ENCODE assay signal across 22 cellular contexts in genomic region chr4:26000274-26000950, GRCh38.
A peak's percentile ranks its signal among the peaks of the same experiment; 100 is the strongest.
DNase-seq lines count a peak whose midpoint lies in the region; ATAC-seq and TF ChIP-seq lines count a peak whose summit lies in the region.
"Had no signal": no experiment of that assay in that cellular context is flagged by ENCODE, and none has a peak within 500 bp of the region (broad histone marks: within the 10 kb centered on the region; RNA-seq: fewer than 3 reads in every experiment).

No MANE protein-coding gene starts in this region.

- H3K79me1 ChIP-seq in neuronal stem cell (ENCODE audit: low read depth, low read length): no peaks in the 10 kb centered on the region

- H3K23ac ChIP-seq in neuronal stem cell (ENCODE audit: low read depth, low read length, poor library complexity): no peak overlapping the region

- H3K27ac Mint-ChIP-seq in CD4-positive, alpha-beta T cell: no peak overlapping the region
- H3K27ac Mint-ChIP-seq: activated CD4-positive, alpha-beta T cell treated with anti-CD3 and anti-CD28 coated beads for 36 hours; B cell; T-helper 2 cell treated with Interferon-gamma antibody and Interleukin-4, amounts not matched to agents 5 μg/mL and 100 μg/mL, for 36 hours had no signal

- no peak overlapping the region for H2BK12ac ChIP-seq in neuronal stem cell (ENCODE audit: low read length)

- no peak overlapping the region for H4K8ac ChIP-seq in neuronal stem cell (ENCODE audit: low read depth, low read length)

- H3K4me1 ChIP-seq in HUES48 (ENCODE audit: control insufficient read depth, insufficient read depth, low read length) (peaks cover 4% of the 10 kb centered on the region; the same call in 1 of the 2 replicates), neuronal stem cell (ENCODE audit: control insufficient read depth in 2 of 2, insufficient read depth in 1 of 2, low read depth in 1 of 2, low read length in 2 of 2) (peaks cover 0 to 1% of the 10 kb centered on the region in 2 donors)
- H3K4me1 ChIP-seq: colonic mucosa, SJSA1, spleen, tibial artery had no signal

- H3K9me3 ChIP-seq in HUES48 (ENCODE audit: control insufficient read depth, insufficient read depth, low read length): no peaks in the 10 kb centered on the region
- no peaks in the 10 kb centered on the region for H3K9me3 ChIP-seq in neuronal stem cell (replicated peaks in 1 of 2; ENCODE audit: control insufficient read depth in 2 of 2, insufficient read depth in 1 of 2, low read depth in 1 of 2, low read length in 2 of 2)
- no peaks in the 10 kb centered on the region for H3K9me3 ChIP-seq in CD4-positive, alpha-beta T cell (ENCODE audit: control insufficient read depth, low read length)
- H3K9me3 ChIP-seq: colonic mucosa, pancreas, SJSA1, spleen, tibial artery had no signal

- no peak overlapping the region for H4K91ac ChIP-seq in neuronal stem cell (ENCODE audit: low read depth, low read length, poor library complexity)

- H3K36me3 Mint-ChIP-seq in CD4-positive, alpha-beta T cell (ENCODE audit: low read depth): no peaks in the 10 kb centered on the region

- DNase-seq in RPMI7951 (ENCODE audit: low read depth): peak; percentile 25
- DNase-seq in left ventricle myocardium superior: no peak
- no peak for DNase-seq in neuronal stem cell (ENCODE audit: low spot score)
- no peak for DNase-seq in CD4-positive, alpha-beta T cell
- no peak for DNase-seq in T1000 (lab: John Stamatoyannopoulos, UW)
- DNase-seq: activated CD4-positive, alpha-beta T cell treated with anti-CD3 and anti-CD28 coated beads for 36 hours; activated CD8-positive, alpha-beta memory T cell treated with anti-CD3 and anti-CD28 coated beads, Interleukin-2, amount 50 U/mL, for 48 hours; activated gamma-delta T cell treated with Interleukin-2 at 50 U/mL for 16 hours; anterior cingulate cortex; colonic mucosa; DMS 273 treated with DMSO at 0.1 percent for 48 hours; NCI-H1436; pancreas; spleen; tibial artery had no signal

- no peak overlapping the region for H2BK15ac ChIP-seq in neuronal stem cell (ENCODE audit: low read length)

- H3K27ac ChIP-seq in HUES48 (ENCODE audit: low read depth, low read length): peak overlapping the region; percentile 32
- H3K27ac ChIP-seq in neuronal stem cell (replicated peaks; ENCODE audit: low read length): peak overlapping the region; percentile 20
- no peak overlapping the region for H3K27ac ChIP-seq in CD4-positive, alpha-beta T cell (ENCODE audit: low read depth, low read length)
- H3K27ac ChIP-seq: colonic mucosa, pancreas, SJSA1, spleen, tibial artery had no signal

- no peak overlapping the region for H3K4ac ChIP-seq in neuronal stem cell (ENCODE audit: low read length)

- POLR2A ChIA-PET in CD4-positive, alpha-beta T cell (lab: Charles Lee): no interaction called here

- H3K4me3 ChIP-seq in HUES48 (ENCODE audit: low read depth, low read length): no peak overlapping the region
- H3K4me3 ChIP-seq in neuronal stem cell (ENCODE audit: low read length in 2 of 2): no peak overlapping the region
- H3K4me3 ChIP-seq: colonic mucosa, K562, pancreas, SJSA1, spleen, tibial artery had no signal

- H3K9ac ChIP-seq in HUES48 (ENCODE audit: low read depth, low read length) (no peak overlapping the region), neuronal stem cell (ENCODE audit: low read depth, low read length, poor library complexity) (no peak overlapping the region)

- no CpG with 5 or more reads among the region's 2 CpGs for WGBS in neuronal stem cell (ENCODE audit: extremely low coverage in 2 of 2, insufficient read length in 2 of 2, insufficient replicate concordance in 1 of 2), 2 donors

- H2BK5ac ChIP-seq in neuronal stem cell (ENCODE audit: low read length): no peak overlapping the region

- ATAC-seq in left ventricle myocardium superior: peak; percentile 60
- ATAC-seq in GM21717 (IDR thresholded peaks at IDR 0.05; ENCODE audit: unreplicated experiment): no peak
- ATAC-seq in GM21786 (IDR thresholded peaks at IDR 0.05; ENCODE audit: unreplicated experiment): no peak
- no peak for ATAC-seq in CD4-positive, alpha-beta T cell (ENCODE audit: poor library complexity)
- ATAC-seq: activated CD4-positive, alpha-beta T cell treated with anti-CD3 and anti-CD28 coated beads for 36 hours; K562 had no signal

- peaks cover 5% of the 10 kb centered on the region for H3K27me3 Mint-ChIP-seq in CD4-positive, alpha-beta T cell
- H3K27me3 Mint-ChIP-seq: B cell had no signal

- no peak overlapping the region for H2BK120ac ChIP-seq in neuronal stem cell (ENCODE audit: low read depth, low read length)

- H3K36me3 ChIP-seq in HUES48 (ENCODE audit: control insufficient read depth, insufficient read depth, low read length) (no peaks in the 10 kb centered on the region), neuronal stem cell (replicated peaks in 1 of 2; ENCODE audit: control insufficient read depth in 2 of 2, insufficient read depth in 2 of 2, low read length in 2 of 2) (no peaks in the 10 kb centered on the region)
- H3K36me3 ChIP-seq: colonic mucosa, pancreas, SJSA1, spleen, tibial artery had no signal

- H3K4me3 Mint-ChIP-seq in CD4-positive, alpha-beta T cell: no peak overlapping the region
- H3K4me3 Mint-ChIP-seq: activated CD4-positive, alpha-beta T cell treated with anti-CD3 and anti-CD28 coated beads for 36 hours; B cell; T-helper 2 cell treated with Interferon-gamma antibody and Interleukin-4, amounts not matched to agents 5 μg/mL and 100 μg/mL, for 36 hours had no signal

- no peaks in the 10 kb centered on the region for H3K4me1 Mint-ChIP-seq in CD4-positive, alpha-beta T cell (ENCODE audit: low read depth)
- H3K4me1 Mint-ChIP-seq: activated CD4-positive, alpha-beta T cell treated with anti-CD3 and anti-CD28 coated beads for 36 hours; B cell had no signal

- no peak for TF ChIP-seq CTCF in CD4-positive, alpha-beta T cell (IDR thresholded peaks at IDR 0.05)

- H3K27me3 ChIP-seq in HUES48 (ENCODE audit: control insufficient read depth, insufficient read depth, low read length) (no peaks in the 10 kb centered on the region), neuronal stem cell (ENCODE audit: control insufficient read depth in 3 of 3, insufficient read depth in 3 of 3, low read depth in 1 of 3, low read length in 3 of 3) (no peaks in the 10 kb centered on the region)
- H3K27me3 ChIP-seq in CD4-positive, alpha-beta T cell (ENCODE audit: control insufficient read depth, insufficient read depth, low read length): no peaks in the 10 kb centered on the region
- H3K27me3 ChIP-seq: colonic mucosa, pancreas, SJSA1, spleen, tibial artery had no signal

- CTCF ChIA-PET in CD4-positive, alpha-beta T cell (lab: Charles Lee): no interaction called here

- no peak overlapping the region for H3K4me2 ChIP-seq in neuronal stem cell (ENCODE audit: insufficient read depth, low read length, poor library complexity, severe bottlenecking)

- H2AK5ac ChIP-seq in neuronal stem cell (ENCODE audit: low read depth, low read length): no peak overlapping the region

- intact Hi-C loops in left ventricle myocardium superior (cut with micrococcal nuclease): no loop called here
- intact Hi-C loops in CD4-positive, alpha-beta T cell (cut with DNase I, micrococcal nuclease): no loop called here

- H3K18ac ChIP-seq in neuronal stem cell (ENCODE audit: low read length): no peak overlapping the region

- no peaks in the 10 kb centered on the region for H3K9me3 Mint-ChIP-seq in CD4-positive, alpha-beta T cell
- H3K9me3 Mint-ChIP-seq: T-helper 2 cell treated with Interferon-gamma antibody and Interleukin-4, amounts not matched to agents 5 μg/mL and 100 μg/mL, for 36 hours had no signal

- H2AFZ ChIP-seq in neuronal stem cell (ENCODE audit: low read length): no peak overlapping the region

- H3K14ac ChIP-seq in neuronal stem cell (ENCODE audit: low read length): no peak overlapping the region
